ENCODE assay signal across 8 cellular contexts in the genomic region with DNA sequence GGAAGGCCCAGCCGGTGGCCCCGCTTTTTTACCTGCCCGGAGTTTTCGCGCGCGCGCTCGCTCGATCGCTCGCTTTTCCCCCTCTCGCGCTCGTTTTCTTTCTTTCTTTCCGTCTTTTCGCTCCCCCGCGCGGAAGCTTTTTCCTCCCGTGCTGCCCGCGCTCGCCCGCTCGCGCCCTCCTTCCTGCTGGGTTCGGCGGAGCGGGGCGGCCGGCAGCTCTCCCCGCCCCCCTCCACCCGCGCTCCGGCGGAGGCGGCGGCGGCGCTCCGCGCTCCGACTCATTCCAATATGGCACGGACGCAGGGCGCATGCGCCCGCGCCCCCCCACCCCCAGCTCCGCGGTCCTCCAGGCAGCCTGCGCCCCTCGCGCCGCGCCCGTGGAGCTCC. TPM values are rescaled to one million over a fixed set of nuclear protein-coding genes. Genes with fewer than 3 reads are reported as not detected.
A peak's percentile ranks its signal among the peaks of the same experiment; 100 is the strongest.
DNase-seq lines count a peak whose midpoint lies in the region; ATAC-seq and TF ChIP-seq lines count a peak whose summit lies in the region.

A gene with protein sequence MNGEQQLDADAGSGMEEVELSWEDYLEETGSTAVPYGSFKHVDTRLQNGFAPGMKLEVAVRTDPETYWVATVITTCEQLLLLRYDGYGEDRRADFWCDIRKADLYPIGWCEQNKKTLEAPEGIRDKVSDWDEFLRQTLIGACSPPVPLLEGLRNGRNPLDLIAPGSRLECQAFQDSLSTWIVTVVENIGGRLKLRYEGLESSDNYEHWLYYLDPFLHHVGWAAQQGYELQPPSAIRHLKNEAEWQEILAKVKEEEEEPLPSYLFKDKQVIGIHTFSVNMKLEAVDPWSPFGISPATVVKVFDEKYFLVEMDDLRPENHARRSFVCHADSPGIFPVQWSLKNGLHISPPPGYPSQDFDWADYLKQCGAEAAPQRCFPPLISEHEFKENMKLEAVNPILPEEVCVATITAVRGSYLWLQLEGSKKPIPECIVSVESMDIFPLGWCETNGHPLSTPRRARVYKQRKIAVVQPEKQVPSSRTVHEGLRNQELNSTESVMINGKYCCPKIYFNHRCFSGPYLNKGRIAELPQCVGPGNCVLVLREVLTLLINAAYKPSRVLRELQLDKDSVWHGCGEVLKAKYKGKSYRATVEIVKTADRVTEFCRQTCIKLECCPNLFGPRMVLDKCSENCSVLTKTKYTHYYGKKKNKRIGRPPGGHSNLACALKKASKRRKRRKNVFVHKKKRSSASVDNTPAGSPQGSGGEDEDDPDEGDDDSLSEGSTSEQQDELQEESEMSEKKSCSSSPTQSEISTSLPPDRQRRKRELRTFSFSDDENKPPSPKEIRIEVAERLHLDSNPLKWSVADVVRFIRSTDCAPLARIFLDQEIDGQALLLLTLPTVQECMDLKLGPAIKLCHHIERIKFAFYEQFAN (minus strand): TSS at position 290 of the 387 bp plus-strand sequence. CDS start 76,945 bp downstream, outside the sequence.

- TF ChIP-seq CTCF in HFFc6 (IDR thresholded peaks at IDR 0.05) (no peak), lower lobe of right lung (IDR thresholded peaks at IDR 0.05) (no peak)

- H3K36me3 ChIP-seq in lower lobe of right lung = no peaks in the 10 kb centered on the region

- peak within 1 kb of the TSS; percentile 80 for H3K27ac Mint-ChIP-seq in HFFc6

- H3K36me3 Mint-ChIP-seq in HFFc6 (ENCODE audit: low read depth) = peaks cover 4% of the 10 kb centered on the region; the same call in 1 of the 2 replicates

- peaks cover 20% of the 10 kb centered on the region for H3K4me1 ChIP-seq in lower lobe of right lung

- H3K4me1 Mint-ChIP-seq in HFFc6 (ENCODE audit: low read depth) = peaks cover 17% of the 10 kb centered on the region

- no peaks in the 10 kb centered on the region for H3K9me3 Mint-ChIP-seq in HFFc6

- peak within 1 kb of the TSS; percentile 85 for H3K4me3 ChIP-seq in lower lobe of right lung

- peak within 1 kb of the TSS; percentile 90 for H3K27ac ChIP-seq in lower lobe of right lung

- peak; percentile 83 to 89 for ATAC-seq in lower lobe of right lung

- peak within 1 kb of the TSS; percentile 92 for H3K4me3 Mint-ChIP-seq in HFFc6

- H3K27me3 Mint-ChIP-seq in HFFc6 (ENCODE audit: insufficient read depth) = peaks cover 7% of the 10 kb centered on the region

- no peaks in the 10 kb centered on the region for H3K27me3 ChIP-seq in lower lobe of right lung (ENCODE audit: low read depth)

- H3K9me3 ChIP-seq in lower lobe of right lung = no peaks in the 10 kb centered on the region

- intact Hi-C loops in lower lobe of right lung (cut with DNase I) = no loop called here

- DNase-seq in DMS 273 (lab: John Stamatoyannopoulos, UW; ENCODE audit: unreplicated experiment) = peak; percentile 84
- DNase-seq in DMS 273 treated with DMSO at 0.1 percent for 48 hours (lab: John Stamatoyannopoulos, UW) = no peak
- DNase-seq in HFFc6 = no peak
- DNase-seq in NCI-H1092 (lab: John Stamatoyannopoulos, UW) = peak; percentile 37
- peak; percentile 55 to 57 for DNase-seq in activated CD4-positive, alpha-beta T cell treated with anti-CD3 and anti-CD28 coated beads, Interleukin-2, amount 50 U/mL, for 24 hours (ENCODE audit: low read depth in 1 of 2, low spot score in 1 of 2)
- peak; percentile 86 for DNase-seq in ecto neural progenitor cell (ENCODE audit: low spot score)
- DNase-seq in lower lobe of right lung = peak; percentile 77
- DNase-seq in stimulated activated CD4-positive, alpha-beta T cell treated with anti-CD3 and anti-CD28 coated beads, TNF-alpha, amount 100 ng/mL, for 24 hours (ENCODE audit: low read depth in 3 of 3) = peak; percentile 45 to 71 (median 50)

RNA-seq across cellular contexts. Expression of the gene that starts here (rescaled TPM):
- 1 to 10 TPM; 3.0 to 4.8 (median 3.9) TPM for total RNA-seq in HFFc6 (2021; fragmentation: NEBNext Ultra II Directional; extraction: Animal tissue kit (Norgen Biotek cat#: 25700))
- 17.3 TPM for total RNA-seq in lower lobe of right lung

Comparison
In these comparisons a context has a peak if more than half of its experiments do, and no peak if none do; other contexts are left out.
1. DNase-seq: peak in DMS 273 (single experiment), NCI-H1092 (single experiment), activated CD4-positive, alpha-beta T cell treated with anti-CD3 and anti-CD28 coated beads, Interleukin-2, amount 50 U/mL, for 24 hours (2 of 2), ecto neural progenitor cell (single experiment), lower lobe of right lung (single experiment) and stimulated activated CD4-positive, alpha-beta T cell treated with anti-CD3 and anti-CD28 coated beads, TNF-alpha, amount 100 ng/mL, for 24 hours (3 of 3); none in DMS 273 treated with DMSO at 0.1 percent for 48 hours (single experiment) and HFFc6 (single experiment).